Comparison of ENCODE assay signal across 17 cellular contexts in genomic region chr13:50449465-50449864, GRCh38.
DNase-seq lines count a peak whose midpoint lies in the region; ATAC-seq and TF ChIP-seq lines count a peak whose summit lies in the region.
"Had no signal": no experiment of that assay in that cellular context is flagged by ENCODE, and none has a peak within 500 bp of the region (broad histone marks: within the 10 kb centered on the region; RNA-seq: fewer than 3 reads in every experiment).

No MANE protein-coding gene starts in this region.

- CTCF ChIA-PET in PC-3 (lab: Charles Lee) = no interaction called here

- H4K20me1 ChIP-seq in PC-3 (ENCODE audit: low read length) = no peaks in the 10 kb centered on the region

- H3K4me3 ChIP-seq in PC-3 (ENCODE audit: low read length) = no peak overlapping the region
- no peak overlapping the region for H3K4me3 ChIP-seq in upper lobe of right lung

- no TSS peak for BruUV-seq in PC-3 (replicated peaks; lab: Mats Ljungman, UMichigan)

- no peaks in the 10 kb centered on the region for H3K27me3 Mint-ChIP-seq in activated T-cell treated with anti-CD3 and anti-CD28 coated beads, Interleukin-2, amount 50 U/mL, for 4 hours (ENCODE audit: low read depth)

- peak overlapping the region; percentile 35 for H3K27ac ChIP-seq in epithelial cell of prostate
- no peak overlapping the region for H3K27ac ChIP-seq in PC-3 (ENCODE audit: low read length)
- H3K27ac ChIP-seq in upper lobe of right lung = no peak overlapping the region

- H3K9me3 ChIP-seq in PC-3 (ENCODE audit: low read length) (no peaks in the 10 kb centered on the region), upper lobe of right lung (no peaks in the 10 kb centered on the region)
- H3K9me3 ChIP-seq: Caco-2 had no signal

- peaks cover 2% of the 10 kb centered on the region for H3K4me1 Mint-ChIP-seq in activated T-cell treated with anti-CD3 and anti-CD28 coated beads, Interleukin-2, amount 50 U/mL, for 4 hours (ENCODE audit: low read depth)

- no peaks in the 10 kb centered on the region for H3K9me2 ChIP-seq in PC-3 (replicated peaks; ENCODE audit: low read length)

- no peak for DNase-seq in activated T-cell treated with anti-CD3 and anti-CD28 coated beads, Interleukin-2, amount 50 U/mL, for 4 hours
- no peak for DNase-seq in activated T-cell treated with anti-CD3 and anti-CD28 coated beads for 4 hours
- peak; percentile 25 for DNase-seq in amniotic epithelial cell (ENCODE audit: low read depth)
- no peak for DNase-seq in epithelial cell of prostate (ENCODE audit: low read depth, low spot score)
- DNase-seq in renal cortical epithelial cell (ENCODE audit: low read depth) = peak; percentile 64
- DNase-seq in PC-3 = no peak
- DNase-seq in upper lobe of right lung = no peak
- DNase-seq: 8988T, Caco-2, GDM1, NCI-H187, NCI-H2107, NCI-H2227 treated with DMSO at 0.1 percent for 48 hours, NCI-H524, NCI-H82, OCI-M1 had no signal

- TF ChIP-seq CTCF in PC-3 (conservative IDR thresholded peaks at IDR 0.05; ENCODE audit: low read depth, low read length) (no peak), upper lobe of right lung (IDR thresholded peaks at IDR 0.05) (no peak)

- peak; percentile 38 to 48 for ATAC-seq in activated T-cell treated with anti-CD3 and anti-CD28 coated beads, Interleukin-2, amount 50 U/mL, for 4 hours
- ATAC-seq in PC-3 = no peak
- no peak for ATAC-seq in upper lobe of right lung
- no peak for ATAC-seq in GM21447 (IDR thresholded peaks at IDR 0.05; ENCODE audit: unreplicated experiment)

- H3K9me3 Mint-ChIP-seq in activated T-cell treated with anti-CD3 and anti-CD28 coated beads, Interleukin-2, amount 50 U/mL, for 4 hours = no peaks in the 10 kb centered on the region

- H2AFZ ChIP-seq in PC-3 (ENCODE audit: low read length) = no peak overlapping the region

- H3K4me1 ChIP-seq in PC-3 (ENCODE audit: insufficient read depth, low read length) (no peaks in the 10 kb centered on the region), upper lobe of right lung (no peaks in the 10 kb centered on the region)

- H3K36me3 ChIP-seq in PC-3 (ENCODE audit: low read depth, low read length) = no peaks in the 10 kb centered on the region
- H3K36me3 ChIP-seq in upper lobe of right lung = no peaks in the 10 kb centered on the region

- intact Hi-C loops in PC-3 (cut with micrococcal nuclease) (no loop called here), upper lobe of right lung (cut with DNase I) (no loop called here)

- POLR2A ChIA-PET in PC-3 (lab: Charles Lee; ENCODE audit: unreplicated experiment) = no interaction called here

- H3K27me3 ChIP-seq in PC-3 (ENCODE audit: low read length) (no peaks in the 10 kb centered on the region), upper lobe of right lung (no peaks in the 10 kb centered on the region)

- no peak overlapping the region for H3K4me2 ChIP-seq in PC-3 (ENCODE audit: low read length)

- no peaks in the 10 kb centered on the region for H3F3A ChIP-seq in PC-3 (ENCODE audit: low read length, unreplicated experiment)

- no peak overlapping the region for H3K9ac ChIP-seq in PC-3 (ENCODE audit: low read length)

- no peaks in the 10 kb centered on the region for H3K79me2 ChIP-seq in PC-3 (ENCODE audit: low read length)

- H3K36me3 Mint-ChIP-seq in activated T-cell treated with anti-CD3 and anti-CD28 coated beads, Interleukin-2, amount 50 U/mL, for 4 hours (ENCODE audit: insufficient read depth) = no peaks in the 10 kb centered on the region

- no peak overlapping the region for H3K4me3 Mint-ChIP-seq in activated T-cell treated with anti-CD3 and anti-CD28 coated beads, Interleukin-2, amount 50 U/mL, for 4 hours

Comparison
In these comparisons a context has a peak if more than half of its experiments do, and no peak if none do; other contexts are left out.
1. ATAC-seq: peak in activated T-cell treated with anti-CD3 and anti-CD28 coated beads, Interleukin-2, amount 50 U/mL, for 4 hours (2 of 2); none in PC-3 (single experiment), upper lobe of right lung (single experiment) and GM21447 (single experiment).
2. DNase-seq: peak in amniotic epithelial cell (single experiment) and renal cortical epithelial cell (single experiment); none in activated T-cell treated with anti-CD3 and anti-CD28 coated beads, Interleukin-2, amount 50 U/mL, for 4 hours (single experiment), activated T-cell treated with anti-CD3 and anti-CD28 coated beads for 4 hours (single experiment), epithelial cell of prostate (single experiment), PC-3 (single experiment) and upper lobe of right lung (single experiment).